In the genomic region with DNA sequence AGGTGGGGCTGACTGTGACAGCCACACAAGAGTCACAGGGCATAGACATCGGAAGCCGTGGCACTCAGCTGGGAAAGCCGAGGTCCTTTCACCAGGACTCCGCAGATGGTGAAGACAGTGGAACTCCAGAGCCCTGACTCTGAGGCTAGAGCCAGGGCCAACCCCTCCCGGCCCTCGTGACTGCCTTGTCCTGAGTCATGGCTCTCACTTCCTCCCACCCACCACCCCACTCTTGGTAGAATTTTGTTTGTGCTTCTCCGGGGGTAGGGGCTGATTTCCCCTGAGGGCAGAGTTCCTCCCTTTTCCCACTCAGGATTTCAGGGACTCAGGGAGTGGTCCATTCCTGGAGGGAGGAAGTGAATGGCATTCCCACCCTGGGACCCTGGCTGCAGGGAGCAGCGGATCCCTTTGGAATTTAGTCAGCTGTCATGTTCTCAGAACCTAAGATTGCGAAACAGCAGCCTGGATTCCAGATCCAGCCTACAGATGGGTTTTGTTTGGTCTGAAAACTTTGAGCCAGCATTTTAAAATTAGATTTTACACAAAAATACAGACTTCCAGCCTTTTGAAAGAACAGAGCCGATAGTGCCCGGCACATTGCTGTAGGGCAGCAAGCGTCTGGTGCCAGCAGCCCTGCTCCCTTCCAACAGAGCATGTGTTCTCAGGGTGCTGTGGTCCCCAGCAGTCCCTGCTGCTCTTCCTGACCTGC, we compare ENCODE assay signal across 8 cellular contexts. TPM values are rescaled to one million over a fixed set of nuclear protein-coding genes. Genes with fewer than 3 reads are reported as not detected.
A peak's percentile ranks its signal among the peaks of the same experiment; 100 is the strongest.
DNase-seq lines count a peak whose midpoint lies in the region; ATAC-seq, FAIRE-seq and TF ChIP-seq lines count a peak whose summit lies in the region.
"Had no signal": no experiment of that assay in that cellular context is flagged by ENCODE, and none has a peak within 500 bp of the region (broad histone marks: within the 10 kb centered on the region; RNA-seq: fewer than 3 reads in every experiment).

No MANE protein-coding gene starts in this region.

- FAIRE-seq in kidney (lab: Jason Lieb, UNC), result no peak

- H3K9me3 ChIP-seq in kidney (ENCODE audit: control insufficient read depth in 1 of 2, low read length in 2 of 2), result no peaks in the 10 kb centered on the region
- H3K9me3 ChIP-seq: SJSA1 had no signal

- H3K4me3 ChIP-seq in kidney (ENCODE audit: low read length in 2 of 2), result no peak overlapping the region
- H3K4me3 ChIP-seq: SJSA1 had no signal

- peaks cover 0 to 10% of the 10 kb centered on the region in 2 donors for H3K4me1 ChIP-seq in kidney (ENCODE audit: control insufficient read depth in 1 of 2, insufficient read depth in 1 of 2, low read depth in 1 of 2, low read length in 2 of 2)

- peaks cover 18% of the 10 kb centered on the region for H3K36me3 Mint-ChIP-seq in brain

- intact Hi-C loops in kidney (cut with DNase I), result no loop called here

- ATAC-seq in GM18505 (IDR thresholded peaks at IDR 0.05; ENCODE audit: unreplicated experiment), result no peak

- no peak for TF ChIP-seq CTCF in brain (conservative IDR thresholded peaks at IDR 0.05)
- TF ChIP-seq CTCF in kidney (IDR thresholded peaks at IDR 0.05; ENCODE audit: borderline replicate concordance, extremely low read depth, insufficient read depth), result no peak

- H3K9me3 Mint-ChIP-seq in brain, result no peaks in the 10 kb centered on the region

- H3K27ac ChIP-seq in kidney (ENCODE audit: low read depth in 2 of 2, low read length in 2 of 2), result peak overlapping the region; percentile 66 to 71
- H3K27ac ChIP-seq: SJSA1 had no signal

- no peak overlapping the region for H3K4me3 Mint-ChIP-seq in brain

- DNase-seq in HuH-7 (ENCODE audit: low spot score) (peak; percentile 56), kidney (peak; percentile 92), NCI-H1417 treated with DMSO at 0.1 percent for 48 hours (lab: John Stamatoyannopoulos, UW) (no peak)
- DNase-seq in stimulated activated CD8-positive, alpha-beta memory T cell treated with anti-CD3 and anti-CD28 coated beads, Interleukin-4, amount 100 ng/mL, for 48 hours, result peak; percentile 47
- no peak for DNase-seq in stimulated activated naive CD4-positive, alpha-beta T cell treated with Interleukin-2 at 50 U/mL for 16 hours (lab: John Stamatoyannopoulos, UW)

- H3K4me1 Mint-ChIP-seq in brain, result peaks cover 17% of the 10 kb centered on the region

- H3K27me3 Mint-ChIP-seq in brain, result no peaks in the 10 kb centered on the region

- no peak overlapping the region for H3K9ac ChIP-seq in kidney (ENCODE audit: low read length in 2 of 2)

- no peak for TF ChIP-seq POLR2A in GM18505 (IDR thresholded peaks at IDR 0.05; ENCODE audit: borderline replicate concordance, extremely low read depth, insufficient read depth, insufficient read length)

- H3K27ac Mint-ChIP-seq in brain, result peak overlapping the region in 4 of 5 experiments; percentile 45 to 70 (median 48)

- peaks cover 42 to 67% of the 10 kb centered on the region in 2 donors for H3K36me3 ChIP-seq in kidney (ENCODE audit: control insufficient read depth in 1 of 2, insufficient read depth in 2 of 2, low read length in 2 of 2)

RNA-seq across cellular contexts. Expression of gene TPCN1, which starts 50.7 kb away (rescaled TPM):
- polyA plus RNA-seq in brain (ENCODE audit: insufficient read depth, low read depth, low replicate concordance) (16.1 TPM), kidney (ENCODE audit: insufficient read depth, low read depth, low replicate concordance) (38.4 TPM)
- 93.3 TPM for total RNA-seq in kidney

Comparison
In these comparisons a context has a peak if more than half of its experiments do, and no peak if none do; other contexts are left out.
1. DNase-seq: peak in HuH-7 (single experiment), kidney (single experiment) and stimulated activated CD8-positive, alpha-beta memory T cell treated with anti-CD3 and anti-CD28 coated beads, Interleukin-4, amount 100 ng/mL, for 48 hours (single experiment); none in NCI-H1417 treated with DMSO at 0.1 percent for 48 hours (single experiment) and stimulated activated naive CD4-positive, alpha-beta T cell treated with Interleukin-2 at 50 U/mL for 16 hours (single experiment).